ENCODE assay signal across 8 cellular contexts in genomic region chr4:6640292-6641163, GRCh38. TPM values are rescaled to one million over a fixed set of nuclear protein-coding genes. Genes with fewer than 3 reads are reported as not detected.
DNase-seq lines count a peak whose midpoint lies in the region; ATAC-seq and TF ChIP-seq lines count a peak whose summit lies in the region.

Gene MRFAP1 (plus strand): TSS chr4:6640685. CDS start chr4:6640863, 178 bp downstream.

- H3K79me2 ChIP-seq in DND-41 (ENCODE audit: insufficient read depth, low read length) = peaks cover 49% of the 10 kb centered on the region
- peaks cover 39% of the 10 kb centered on the region for H3K79me2 ChIP-seq in GM23248 (ENCODE audit: insufficient read depth)

- peak within 1 kb of the TSS; percentile 98 to 100 (median 100) for H3K4me3 Mint-ChIP-seq in naive B cell
- peak within 1 kb of the TSS; percentile 100 for H3K4me3 Mint-ChIP-seq in stimulated activated effector memory CD8-positive, alpha-beta T cell treated with anti-CD3 and anti-CD28 coated beads, Interleukin-12 subunit alpha, Interleukin-12 subunit beta, amount 100 ng/mL, for 72 hours

- H3K9me3 Mint-ChIP-seq in naive B cell = peaks cover 0 to 1% (median 0%) of the 10 kb centered on the region in 7 donors
- no peaks in the 10 kb centered on the region for H3K9me3 Mint-ChIP-seq in stimulated activated effector memory CD8-positive, alpha-beta T cell treated with anti-CD3 and anti-CD28 coated beads, Interleukin-12 subunit alpha, Interleukin-12 subunit beta, amount 100 ng/mL, for 72 hours

- H4K20me1 ChIP-seq in DND-41 (ENCODE audit: insufficient read depth, low read length) (peaks cover 25% of the 10 kb centered on the region), GM23248 (ENCODE audit: insufficient read depth) (peaks cover 7% of the 10 kb centered on the region; the same call in 1 of the 2 replicates)

- H3F3A ChIP-seq in GM23248 (ENCODE audit: insufficient read depth) = peaks cover 21% of the 10 kb centered on the region

- peak within 1 kb of the TSS; percentile 92 for H3K4me2 ChIP-seq in DND-41 (ENCODE audit: insufficient read depth, low read length)
- H3K4me2 ChIP-seq in GM23248 (ENCODE audit: unreplicated experiment) = peak within 1 kb of the TSS; percentile 92

- H3K9me3 ChIP-seq in DND-41 (ENCODE audit: insufficient read depth, low read length, severe bottlenecking) = no peaks in the 10 kb centered on the region
- no peaks in the 10 kb centered on the region for H3K9me3 ChIP-seq in GM23248 (ENCODE audit: low read depth)

- peak within 1 kb of the TSS; percentile 99 to 100 (median 100) for H3K27ac Mint-ChIP-seq in naive B cell
- H3K27ac Mint-ChIP-seq in stimulated activated effector memory CD8-positive, alpha-beta T cell treated with anti-CD3 and anti-CD28 coated beads, Interleukin-12 subunit alpha, Interleukin-12 subunit beta, amount 100 ng/mL, for 72 hours = peak within 1 kb of the TSS; percentile 100

- H3K9me2 ChIP-seq in GM23248 (ENCODE audit: insufficient read depth) = no peaks in the 10 kb centered on the region

- H2AFZ ChIP-seq in DND-41 (ENCODE audit: low read depth, low read length) (peak within 1 kb of the TSS; percentile 99), GM23248 (peak within 1 kb of the TSS; percentile 90)

- peaks cover 35% of the 10 kb centered on the region for H3K4me1 ChIP-seq in DND-41 (ENCODE audit: insufficient read depth, low read length)
- peaks cover 16% of the 10 kb centered on the region for H3K4me1 ChIP-seq in GM23248 (ENCODE audit: insufficient read depth)

- peak; percentile 81 for ATAC-seq in DND-41 (ENCODE audit: insufficient read depth, low read depth)
- peak; percentile 85 to 86 for ATAC-seq in naive B cell (ENCODE audit: low read depth in 2 of 2)
- ATAC-seq in stimulated activated effector memory CD8-positive, alpha-beta T cell treated with anti-CD3 and anti-CD28 coated beads, Interleukin-12 subunit alpha, Interleukin-12 subunit beta, amount 100 ng/mL, for 72 hours = peak; percentile 93

- peak within 1 kb of the TSS; percentile 95 for H3K27ac ChIP-seq in DND-41 (ENCODE audit: low read length)
- H3K27ac ChIP-seq in GM23248 = peak within 1 kb of the TSS; percentile 92

- peaks cover 24% of the 10 kb centered on the region in 2 donors for H3K36me3 Mint-ChIP-seq in naive B cell
- H3K36me3 Mint-ChIP-seq in stimulated activated effector memory CD8-positive, alpha-beta T cell treated with anti-CD3 and anti-CD28 coated beads, Interleukin-12 subunit alpha, Interleukin-12 subunit beta, amount 100 ng/mL, for 72 hours = peaks cover 49% of the 10 kb centered on the region

- no peak for TF ChIP-seq CTCF in DND-41 (IDR thresholded peaks at IDR 0.05; ENCODE audit: borderline replicate concordance, extremely low read depth, low read length, poor library complexity, severe bottlenecking)

- peaks cover 34 to 38% (median 35%) of the 10 kb centered on the region in 3 donors for H3K4me1 Mint-ChIP-seq in naive B cell
- peaks cover 44% of the 10 kb centered on the region for H3K4me1 Mint-ChIP-seq in stimulated activated effector memory CD8-positive, alpha-beta T cell treated with anti-CD3 and anti-CD28 coated beads, Interleukin-12 subunit alpha, Interleukin-12 subunit beta, amount 100 ng/mL, for 72 hours

- WGBS in GM23248 (ENCODE audit: low coverage in 1 of 2, low lambda C conversion rate in 2 of 2, missing lambda C conversion rate in 2 of 2), 2 experiments = 1 to 2% methylated on average over 88 to 90 of the region's 90 CpGs

- H3K9ac ChIP-seq in DND-41 (ENCODE audit: low read depth, low read length) = peak within 1 kb of the TSS; percentile 87
- peak within 1 kb of the TSS; percentile 94 for H3K9ac ChIP-seq in GM23248

- H3K27me3 Mint-ChIP-seq in naive B cell = no peaks in the 10 kb centered on the region

- peaks cover 33% of the 10 kb centered on the region for H3K36me3 ChIP-seq in DND-41 (ENCODE audit: insufficient read depth, low read length)
- peaks cover 11% of the 10 kb centered on the region for H3K36me3 ChIP-seq in GM23248 (ENCODE audit: low read depth)

- H3K27me3 ChIP-seq in DND-41 (ENCODE audit: insufficient read depth, low read length, poor library complexity) = no peaks in the 10 kb centered on the region
- H3K27me3 ChIP-seq in GM23248 (replicated peaks; ENCODE audit: insufficient read depth) = no peaks in the 10 kb centered on the region

- in situ Hi-C loops in GM23248 (cut with MboI) = no loop called here

- DNase-seq in DND-41 (peak; percentile 95), GM23248 (peak; percentile 98), Kasumi-1 (lab: John Stamatoyannopoulos, UW) (peak; percentile 93 to 94), RKO (ENCODE audit: low spot score) (peak; percentile 94), activated T-helper 1 cell treated with Interleukin-2 at 50 U/mL for 16 hours (ENCODE audit: low read depth) (peak; percentile 90), fibroblast of gingiva (ENCODE audit: low read depth) (peak; percentile 94), naive B cell (peak; percentile 96)
- DNase-seq in stimulated activated effector memory CD8-positive, alpha-beta T cell treated with anti-CD3 and anti-CD28 coated beads, Interleukin-12 subunit alpha, Interleukin-12 subunit beta, amount 100 ng/mL, for 72 hours (ENCODE audit: low spot score in 2 of 2) = peak; percentile 83 to 94

- H3K4me3 ChIP-seq in DND-41 (ENCODE audit: low read depth in 1 of 2, low read length in 2 of 2) = peak within 1 kb of the TSS; percentile 67 to 81
- H3K4me3 ChIP-seq in GM23248 = peak within 1 kb of the TSS; percentile 90

RNA-seq across cellular contexts. Expression of gene MRFAP1, which starts in this region (rescaled TPM):
- 95.7 and 108 TPM in 2 replicates for total RNA-seq in GM23248 (2014; rRNA removed; shearing (Covaris generic))
- polyA plus RNA-seq in GM23248 (2016; fragmentation: Nextera tagmentation; extraction: Ambion mirVana) (261 and 273 TPM in 2 replicates), naive B cell (ENCODE audit: low read depth in 6 of 6) (100 to 1,000 TPM; 156 to 214 (median 164) TPM)

Comparison
In these comparisons a context has a peak if more than half of its experiments do, and no peak if none do; other contexts are left out.
1. Peak in every context shown above with its lines: DNase-seq, ATAC-seq, H3K4me3 ChIP-seq and H3K27ac ChIP-seq.